Comparison of ENCODE assay signal across 8 cellular contexts in the genomic region with DNA sequence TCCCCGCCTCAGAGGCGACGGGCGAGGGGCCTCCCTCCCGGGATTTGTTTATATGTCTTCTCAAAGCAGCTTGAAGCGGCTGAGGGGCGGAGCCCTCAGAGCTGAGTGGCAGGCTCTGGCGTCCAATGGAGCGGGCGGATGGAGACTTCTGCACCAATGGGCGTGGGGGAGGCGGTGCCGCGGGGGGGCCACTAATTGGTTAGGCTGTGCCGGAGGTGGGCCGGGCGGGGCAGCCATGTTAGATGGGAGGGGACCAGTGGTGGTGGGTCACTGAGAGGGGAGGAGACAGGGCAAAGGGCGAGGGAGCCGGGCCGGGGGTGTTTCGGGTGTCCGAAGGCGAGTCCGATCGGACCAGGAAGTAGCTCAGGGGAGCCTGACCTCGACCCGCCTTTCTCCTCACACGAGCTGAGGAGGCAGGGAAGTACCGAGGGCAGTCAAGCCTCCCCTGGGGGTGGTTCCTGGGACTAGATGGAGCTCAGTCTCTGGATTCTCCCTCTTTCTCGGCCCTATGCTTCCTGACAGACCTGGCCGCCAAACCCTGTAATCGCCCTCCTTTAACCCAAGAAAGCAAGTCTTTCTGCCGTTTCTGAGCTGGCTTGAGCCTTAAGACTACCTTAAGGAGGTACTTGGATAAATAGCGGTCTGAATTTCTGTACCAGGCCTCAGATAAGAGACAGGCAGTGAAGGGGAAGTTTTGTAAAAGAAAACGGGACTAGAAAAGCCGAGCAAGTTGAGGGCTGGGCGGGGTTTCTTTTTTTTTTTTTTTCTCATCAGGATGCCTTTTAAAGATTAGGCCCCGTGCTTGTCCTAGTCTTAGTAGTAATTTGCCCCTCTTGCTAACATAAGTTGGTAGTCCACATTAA. TPM values are rescaled to one million over a fixed set of nuclear protein-coding genes. Genes with fewer than 3 reads are reported as not detected.
DNase-seq lines count a peak whose midpoint lies in the region; ATAC-seq and TF ChIP-seq lines count a peak whose summit lies in the region.

No MANE protein-coding gene starts in this region.

- H3K36me3 ChIP-seq in adrenal gland (replicated peaks in 1 of 2) = no peaks in the 10 kb centered on the region
- H3K36me3 ChIP-seq in heart right ventricle = peaks cover 0 to 16% (median 0%) of the 10 kb centered on the region in 9 donors
- H3K36me3 ChIP-seq in upper lobe of left lung = peaks cover 0 to 13% (median 0%) of the 10 kb centered on the region in 4 donors

- H3K4me1 ChIP-seq in adrenal gland (replicated peaks in 1 of 2) (peaks cover 9 to 28% of the 10 kb centered on the region in 2 donors), heart right ventricle (peaks cover 0 to 53% (median 37%) of the 10 kb centered on the region in 9 donors), upper lobe of left lung (peaks cover 21 to 29% (median 26%) of the 10 kb centered on the region in 4 donors)

- no peak for TF ChIP-seq EP300 in upper lobe of left lung (IDR thresholded peaks at IDR 0.05)

- DNase-seq in GM13976 (ENCODE audit: low spot score) (peak; percentile 98), NCI-H1436 treated with DMSO at 0.1 percent for 48 hours (lab: John Stamatoyannopoulos, UW) (peak; percentile 21), T follicular helper cell (ENCODE audit: low read depth) (peak; percentile 98), adrenal gland (peak; percentile 99 to 100 (median 99)), heart right ventricle (peak; percentile 99), posterior cingulate gyrus (peak; percentile 96 to 100 (median 98)), upper lobe of left lung (peak; percentile 99)

- in situ Hi-C loops in GM13976 (cut with MboI; ENCODE audit: low sequenced_read_pairs, unreplicated experiment) = no loop called here

- H3K27me3 ChIP-seq in adrenal gland (no peaks in the 10 kb centered on the region), heart right ventricle (no peaks in the 10 kb centered on the region), upper lobe of left lung (no peaks in the 10 kb centered on the region)

- H3K4me3 ChIP-seq in adrenal gland (peak overlapping the region; percentile 86 to 99 (median 96)), heart right ventricle (peak overlapping the region; percentile 85 to 100 (median 100)), upper lobe of left lung (peak overlapping the region; percentile 99 to 100 (median 100))

- TF ChIP-seq CTCF in GM13976 (IDR thresholded peaks at IDR 0.05; ENCODE audit: borderline replicate concordance, control extremely low read depth, extremely low read depth, insufficient read depth, missing control alignments) (no peak), adrenal gland (IDR thresholded peaks at IDR 0.05) (peak in 3 of 6 experiments; percentile 36 to 55 (median 50)), heart right ventricle (IDR thresholded peaks at IDR 0.05) (peak in 5 of 9 donors; percentile 19 to 37 (median 26)), upper lobe of left lung (IDR thresholded peaks at IDR 0.05) (peak in 4 of 6 experiments; percentile 13 to 45 (median 38))

- TF ChIP-seq POLR2A in adrenal gland (IDR thresholded peaks at IDR 0.05) (peak; percentile 29 to 70), upper lobe of left lung (IDR thresholded peaks at IDR 0.05) (peak in 2 of 4 donors; percentile 45 to 60)

- 0 to 1% (median 0%) methylated on average over 21 to 38 of the region's 38 CpGs for WGBS in adrenal gland, 4 donors
- WGBS in heart right ventricle, 2 donors = 1% methylated on average over 36 to 38 of the region's 38 CpGs
- WGBS in upper lobe of left lung, 2 donors = 0 to 1% methylated on average over 23 to 34 of the region's 38 CpGs

- intact Hi-C loops in adrenal gland (cut with DNase I) = no loop called here
- intact Hi-C loops in heart right ventricle (cut with DNase I) = loop anchor here in 6 of 10 donors (2.0 to 10.0 kb wide), 5 partner anchors 40 to 88 kb away; partner anchors contain the start of genes ATP6V0E1 (in 5 of the 6) and BNIP1 (in 1 of the 6)
- intact Hi-C loops in posterior cingulate gyrus (cut with DNase I) = loop anchor here (2.0 to 5.0 kb wide), 3 partner anchors 35 to 88 kb away; partner anchors contain the start of genes ATP6V0E1 and BNIP1

- peak; percentile 81 for ATAC-seq in HG02852 (IDR thresholded peaks at IDR 0.05; ENCODE audit: unreplicated experiment)
- ATAC-seq in heart right ventricle = peak; percentile 93 to 98 (median 97)
- ATAC-seq in upper lobe of left lung (ENCODE audit: low FRiP score in 2 of 2) = peak; percentile 97 to 99

- no peaks in the 10 kb centered on the region for H3K9me3 ChIP-seq in adrenal gland (replicated peaks in 1 of 3)
- no peaks in the 10 kb centered on the region for H3K9me3 ChIP-seq in heart right ventricle
- no peaks in the 10 kb centered on the region for H3K9me3 ChIP-seq in upper lobe of left lung

- H3K27ac ChIP-seq in adrenal gland = peak overlapping the region; percentile 87 to 99 (median 94)
- peak overlapping the region; percentile 94 to 99 (median 97) for H3K27ac ChIP-seq in heart right ventricle
- peak overlapping the region; percentile 97 to 100 (median 98) for H3K27ac ChIP-seq in upper lobe of left lung

RNA-seq across cellular contexts. Expression of gene CREBRF, which starts 1.1 kb away (rescaled TPM):
- total RNA-seq in adrenal gland = 10 to 100 TPM; 10.9 to 38.2 (median 31.1) TPM
- 10 to 100 TPM in 1 of 3 donors, 1 to 10 TPM in 2; 5.3 to 12.3 (median 8.3) TPM for polyA plus RNA-seq in adrenal gland
- 10 to 100 TPM; 11.8 to 31.1 (median 29.3) TPM for total RNA-seq in heart right ventricle
- polyA plus RNA-seq in heart right ventricle = 1 to 10 TPM; 1.5 to 7.2 TPM
- 10 to 100 TPM; 22.0 to 65.0 (median 38.0) TPM for total RNA-seq in upper lobe of left lung

Comparison
In these comparisons a context has a peak if more than half of its experiments do, and no peak if none do; other contexts are left out.
1. Peak in every context shown above with its lines: DNase-seq, ATAC-seq, H3K4me3 ChIP-seq and H3K27ac ChIP-seq.
2. DNase-seq: peak in every context shown above with its lines; median percentile 99 in adrenal gland; 99 in heart right ventricle; 99 in upper lobe of left lung; 98 in GM13976; 98 in T follicular helper cell; 98 in posterior cingulate gyrus; 21 in NCI-H1436 treated with DMSO at 0.1 percent for 48 hours.
3. intact Hi-C loops: an anchor here in heart right ventricle (2.0 to 10.0 kb wide) and posterior cingulate gyrus (2.0 to 5.0 kb wide); none called in adrenal gland.